In genomic region chr22:46145896-46146295, GRCh38 we compare ENCODE assay signal across 2 cellular contexts.
TF ChIP-seq lines count a peak whose summit lies in the region.

No MANE protein-coding gene starts in this region.

TF ChIP-seq in liver, 16 proteins besides CTCF, POLR2A, EP300 and RAD21 (continued from another document):
- no peak for TF ChIP-seq MAX (IDR thresholded peaks at IDR 0.05)
- peak; percentile 32 for TF ChIP-seq REST (IDR thresholded peaks at IDR 0.05)
- TF ChIP-seq SP1 (IDR thresholded peaks at IDR 0.05), result peak; percentile 58
- peak; percentile 20 to 51 for TF ChIP-seq HNF4A (conservative IDR thresholded peaks at IDR 0.05)
- no peak for TF ChIP-seq GABPA (IDR thresholded peaks at IDR 0.05 in 1 of 2, conservative IDR thresholded peaks at IDR 0.05 in 1 of 2)
TF ChIP-seq in liver: peak in this region for 5.

TF ChIP-seq in HepG2, 621 proteins besides CTCF, POLR2A, EP300 and RAD21 (continued from another document):
- TF ChIP-seq FOXO4 (CRISPR knock-in tag; conservative IDR thresholded peaks at IDR 0.05), result no peak
